8 cellular contexts compared by ENCODE assay signal in genomic region chr18:79393626-79394401, GRCh38. TPM values are rescaled to one million over a fixed set of nuclear protein-coding genes. Genes with fewer than 3 reads are reported as not detected.
DNase-seq lines count a peak whose midpoint lies in the region; ATAC-seq and TF ChIP-seq lines count a peak whose summit lies in the region.

No MANE protein-coding gene starts in this region.

- H3K27me3 ChIP-seq in lower lobe of right lung (ENCODE audit: low read depth) (peaks cover 19% of the 10 kb centered on the region), stomach (peaks cover 3 to 95% (median 53%) of the 10 kb centered on the region in 3 donors)

- H3K36me3 ChIP-seq in lower lobe of right lung: no peaks in the 10 kb centered on the region
- H3K36me3 ChIP-seq in stomach: no peaks in the 10 kb centered on the region

- peaks cover 16% of the 10 kb centered on the region for H3K4me1 Mint-ChIP-seq in activated CD4-positive, alpha-beta T cell treated with anti-CD3 and anti-CD28 coated beads for 36 hours
- peaks cover 9% of the 10 kb centered on the region in 2 donors for H3K4me1 Mint-ChIP-seq in effector memory CD8-positive, alpha-beta T cell (ENCODE audit: low read depth in 2 of 2)

- H3K4me3 Mint-ChIP-seq in activated CD4-positive, alpha-beta T cell treated with anti-CD3 and anti-CD28 coated beads for 36 hours: peak overlapping the region; percentile 73
- peak overlapping the region; percentile 78 to 88 for H3K4me3 Mint-ChIP-seq in effector memory CD8-positive, alpha-beta T cell

- H3K9me3 ChIP-seq in lower lobe of right lung: no peaks in the 10 kb centered on the region
- H3K9me3 ChIP-seq in stomach: no peaks in the 10 kb centered on the region

- TF ChIP-seq EP300 in stomach (IDR thresholded peaks at IDR 0.05): no peak

- H3K27ac ChIP-seq in lower lobe of right lung (peak overlapping the region; percentile 91), stomach (peak overlapping the region; percentile 72 to 89 (median 84))

- WGBS in stomach, 5 donors: 0 to 1% (median 1%) methylated on average over 29 to 64 of the region's 67 CpGs

- peaks cover 10% of the 10 kb centered on the region for H3K27me3 Mint-ChIP-seq in activated CD4-positive, alpha-beta T cell treated with anti-CD3 and anti-CD28 coated beads for 36 hours
- peaks cover 31 to 40% of the 10 kb centered on the region in 2 donors for H3K27me3 Mint-ChIP-seq in effector memory CD8-positive, alpha-beta T cell

- POLR2A ChIA-PET in activated CD4-positive, alpha-beta T cell treated with anti-CD3 and anti-CD28 coated beads for 36 hours (lab: Charles Lee): interaction anchor here (1.3 to 6.0 kb wide), 4 partner anchors 8 to 130 kb away, joined by 5 to 44 read pairs (median 8); no protein-coding TSS in a partner anchor

- CTCF ChIA-PET in activated CD4-positive, alpha-beta T cell treated with anti-CD3 and anti-CD28 coated beads for 36 hours (lab: Charles Lee): interaction anchor here (1.0 to 2.0 kb wide), 8 partner anchors 10 to 287 kb away, joined by 3 to 9 read pairs (median 4); no protein-coding TSS in a partner anchor

- TF ChIP-seq CTCF in lower lobe of right lung (IDR thresholded peaks at IDR 0.05): no peak
- TF ChIP-seq CTCF in stomach (IDR thresholded peaks at IDR 0.05): no peak

- H3K4me3 ChIP-seq in lower lobe of right lung: peak overlapping the region; percentile 62
- H3K4me3 ChIP-seq in stomach: peak overlapping the region; percentile 54 to 69 (median 60)

- peak overlapping the region; percentile 78 for H3K27ac Mint-ChIP-seq in activated CD4-positive, alpha-beta T cell treated with anti-CD3 and anti-CD28 coated beads for 36 hours
- H3K27ac Mint-ChIP-seq in effector memory CD8-positive, alpha-beta T cell: peak overlapping the region; percentile 64 to 78

- no peak for TF ChIP-seq POLR2A in stomach (IDR thresholded peaks at IDR 0.05)

- H3K4me1 ChIP-seq in lower lobe of right lung: peaks cover 25% of the 10 kb centered on the region
- H3K4me1 ChIP-seq in stomach: peaks cover 35 to 49% (median 45%) of the 10 kb centered on the region in 4 donors

- no peaks in the 10 kb centered on the region for H3K9me3 Mint-ChIP-seq in activated CD4-positive, alpha-beta T cell treated with anti-CD3 and anti-CD28 coated beads for 36 hours (ENCODE audit: low read depth)
- H3K9me3 Mint-ChIP-seq in effector memory CD8-positive, alpha-beta T cell: no peaks in the 10 kb centered on the region

- intact Hi-C loops in activated CD4-positive, alpha-beta T cell treated with anti-CD3 and anti-CD28 coated beads for 36 hours (cut with DNase I, micrococcal nuclease): loop anchor here (1.0 to 10.0 kb wide), 6 partner anchors 15 to 715 kb away; partner anchors contain the start of genes ADNP2 (in 1 of the 2), CTDP1 (in 1 of the 2), HSBP1L1 (in 1 of the 2) and RBFA (in 1 of the 2)
- intact Hi-C loops in lower lobe of right lung (cut with DNase I) (no loop called here), stomach (cut with DNase I; ENCODE audit: low total_unique reads) (no loop called here)

- H3K36me3 Mint-ChIP-seq in activated CD4-positive, alpha-beta T cell treated with anti-CD3 and anti-CD28 coated beads for 36 hours (ENCODE audit: low read depth): peaks cover 15% of the 10 kb centered on the region
- peaks cover 17% of the 10 kb centered on the region for H3K36me3 Mint-ChIP-seq in effector memory CD8-positive, alpha-beta T cell (ENCODE audit: insufficient read depth)

- ATAC-seq in activated CD4-positive, alpha-beta T cell treated with anti-CD3 and anti-CD28 coated beads for 36 hours: peak; percentile 8
- ATAC-seq in effector memory CD8-positive, alpha-beta T cell (replicated peaks): peak; percentile 23
- ATAC-seq in lower lobe of right lung: peak; percentile 83 to 89
- ATAC-seq in activated CD4-positive, CD25-positive, alpha-beta regulatory T cell treated with anti-CD3 and anti-CD28 coated beads, Interleukin-2, amount 50 U/mL, for 24 hours: no peak

- DNase-seq in activated T-cell treated with anti-CD3 and anti-CD28 coated beads for 48 hours (ENCODE audit: low read depth) (peak; percentile 45), activated T-cell treated with anti-CD3 and anti-CD28 coated beads for 4 hours (no peak), NCI-H1092 treated with DMSO at 0.1 percent for 48 hours (lab: John Stamatoyannopoulos, UW) (peak; percentile 68), lower lobe of right lung (peak; percentile 93), stomach (peak; percentile 83)
- DNase-seq in activated CD4-positive, alpha-beta T cell treated with anti-CD3 and anti-CD28 coated beads for 36 hours: peak; percentile 69
- no peak for DNase-seq in effector memory CD8-positive, alpha-beta T cell

RNA-seq across cellular contexts. Expression of gene NFATC1, which starts 1.9 kb away (rescaled TPM):
- total RNA-seq in activated CD4-positive, alpha-beta T cell treated with anti-CD3 and anti-CD28 coated beads for 36 hours: 100 to 1,000 TPM in 1 of 2 experiments, 10 to 100 TPM in 1; 96.0 to 104 TPM
- total RNA-seq in lower lobe of right lung: 21.4 TPM
- total RNA-seq in stomach: 10 to 100 TPM in 1 of 5 donors, 1 to 10 TPM in 4; 5.4 to 14.0 (median 6.6) TPM
- 1 to 10 TPM; 2.6 to 8.2 (median 2.6) TPM for polyA plus RNA-seq in stomach

Comparison
In these comparisons a context has a peak if more than half of its experiments do, and no peak if none do; other contexts are left out.
1. DNase-seq: peak in activated T-cell treated with anti-CD3 and anti-CD28 coated beads for 48 hours (single experiment), NCI-H1092 treated with DMSO at 0.1 percent for 48 hours (single experiment), activated CD4-positive, alpha-beta T cell treated with anti-CD3 and anti-CD28 coated beads for 36 hours (single experiment), lower lobe of right lung (single experiment) and stomach (single experiment); none in activated T-cell treated with anti-CD3 and anti-CD28 coated beads for 4 hours (single experiment) and effector memory CD8-positive, alpha-beta T cell (0 of 3).
2. ATAC-seq: peak in activated CD4-positive, alpha-beta T cell treated with anti-CD3 and anti-CD28 coated beads for 36 hours (single experiment), effector memory CD8-positive, alpha-beta T cell (single experiment) and lower lobe of right lung (2 of 2); none in activated CD4-positive, CD25-positive, alpha-beta regulatory T cell treated with anti-CD3 and anti-CD28 coated beads, Interleukin-2, amount 50 U/mL, for 24 hours (0 of 2).
3. intact Hi-C loops: an anchor here in activated CD4-positive, alpha-beta T cell treated with anti-CD3 and anti-CD28 coated beads for 36 hours (1.0 to 10.0 kb wide); none called in lower lobe of right lung and stomach.